2 cellular contexts compared by ENCODE assay signal in genomic region chr1:47993356-47993755, GRCh38.
A peak's percentile ranks its signal among the peaks of the same experiment; 100 is the strongest.
TF ChIP-seq lines count a peak whose summit lies in the region.

No MANE protein-coding gene starts in this region.

TF ChIP-seq in liver, 16 proteins besides CTCF, POLR2A, EP300 and RAD21:
- TF ChIP-seq, protein P1, sequence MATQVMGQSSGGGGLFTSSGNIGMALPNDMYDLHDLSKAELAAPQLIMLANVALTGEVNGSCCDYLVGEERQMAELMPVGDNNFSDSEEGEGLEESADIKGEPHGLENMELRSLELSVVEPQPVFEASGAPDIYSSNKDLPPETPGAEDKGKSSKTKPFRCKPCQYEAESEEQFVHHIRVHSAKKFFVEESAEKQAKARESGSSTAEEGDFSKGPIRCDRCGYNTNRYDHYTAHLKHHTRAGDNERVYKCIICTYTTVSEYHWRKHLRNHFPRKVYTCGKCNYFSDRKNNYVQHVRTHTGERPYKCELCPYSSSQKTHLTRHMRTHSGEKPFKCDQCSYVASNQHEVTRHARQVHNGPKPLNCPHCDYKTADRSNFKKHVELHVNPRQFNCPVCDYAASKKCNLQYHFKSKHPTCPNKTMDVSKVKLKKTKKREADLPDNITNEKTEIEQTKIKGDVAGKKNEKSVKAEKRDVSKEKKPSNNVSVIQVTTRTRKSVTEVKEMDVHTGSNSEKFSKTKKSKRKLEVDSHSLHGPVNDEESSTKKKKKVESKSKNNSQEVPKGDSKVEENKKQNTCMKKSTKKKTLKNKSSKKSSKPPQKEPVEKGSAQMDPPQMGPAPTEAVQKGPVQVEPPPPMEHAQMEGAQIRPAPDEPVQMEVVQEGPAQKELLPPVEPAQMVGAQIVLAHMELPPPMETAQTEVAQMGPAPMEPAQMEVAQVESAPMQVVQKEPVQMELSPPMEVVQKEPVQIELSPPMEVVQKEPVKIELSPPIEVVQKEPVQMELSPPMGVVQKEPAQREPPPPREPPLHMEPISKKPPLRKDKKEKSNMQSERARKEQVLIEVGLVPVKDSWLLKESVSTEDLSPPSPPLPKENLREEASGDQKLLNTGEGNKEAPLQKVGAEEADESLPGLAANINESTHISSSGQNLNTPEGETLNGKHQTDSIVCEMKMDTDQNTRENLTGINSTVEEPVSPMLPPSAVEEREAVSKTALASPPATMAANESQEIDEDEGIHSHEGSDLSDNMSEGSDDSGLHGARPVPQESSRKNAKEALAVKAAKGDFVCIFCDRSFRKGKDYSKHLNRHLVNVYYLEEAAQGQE (IDR thresholded peaks at IDR 0.05): no peak
- TF ChIP-seq MAX (IDR thresholded peaks at IDR 0.05): no peak
- no peak for TF ChIP-seq GABPA (IDR thresholded peaks at IDR 0.05 in 1 of 2, conservative IDR thresholded peaks at IDR 0.05 in 1 of 2)
- peak in 1 of 2 donors; percentile 16 for TF ChIP-seq RXRA (IDR thresholded peaks at IDR 0.05)
- TF ChIP-seq HNF4A (conservative IDR thresholded peaks at IDR 0.05): peak; percentile 27 to 29
TF ChIP-seq in liver: peak in this region for 2.

TF ChIP-seq in HepG2, 621 proteins besides CTCF, POLR2A, EP300 and RAD21:
- TF ChIP-seq CEBPB (IDR thresholded peaks at IDR 0.05; ENCODE audit: borderline replicate concordance, low read depth, low read length) (no peak), RARG (CRISPR knock-in tag; IDR thresholded peaks at IDR 0.05; ENCODE audit: low read depth) (no peak), GZF1 (CRISPR knock-in tag; IDR thresholded peaks at IDR 0.05) (no peak), ATM (IDR thresholded peaks at IDR 0.05; ENCODE audit: borderline replicate concordance) (no peak), SYNCRIP (IDR thresholded peaks at IDR 0.05; ENCODE audit: insufficient read depth, low read depth, low read length) (no peak)
- TF ChIP-seq, protein P2, sequence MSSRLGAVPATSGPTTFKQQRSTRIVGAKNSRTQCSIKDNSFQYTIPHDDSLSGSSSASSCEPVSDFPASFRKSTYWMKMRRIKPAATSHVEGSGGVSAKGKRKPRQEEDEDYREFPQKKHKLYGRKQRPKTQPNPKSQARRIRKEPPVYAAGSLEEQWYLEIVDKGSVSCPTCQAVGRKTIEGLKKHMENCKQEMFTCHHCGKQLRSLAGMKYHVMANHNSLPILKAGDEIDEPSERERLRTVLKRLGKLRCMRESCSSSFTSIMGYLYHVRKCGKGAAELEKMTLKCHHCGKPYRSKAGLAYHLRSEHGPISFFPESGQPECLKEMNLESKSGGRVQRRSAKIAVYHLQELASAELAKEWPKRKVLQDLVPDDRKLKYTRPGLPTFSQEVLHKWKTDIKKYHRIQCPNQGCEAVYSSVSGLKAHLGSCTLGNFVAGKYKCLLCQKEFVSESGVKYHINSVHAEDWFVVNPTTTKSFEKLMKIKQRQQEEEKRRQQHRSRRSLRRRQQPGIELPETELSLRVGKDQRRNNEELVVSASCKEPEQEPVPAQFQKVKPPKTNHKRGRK (CRISPR knock-in tag; IDR thresholded peaks at IDR 0.05): no peak
- TF ChIP-seq, protein P3, sequence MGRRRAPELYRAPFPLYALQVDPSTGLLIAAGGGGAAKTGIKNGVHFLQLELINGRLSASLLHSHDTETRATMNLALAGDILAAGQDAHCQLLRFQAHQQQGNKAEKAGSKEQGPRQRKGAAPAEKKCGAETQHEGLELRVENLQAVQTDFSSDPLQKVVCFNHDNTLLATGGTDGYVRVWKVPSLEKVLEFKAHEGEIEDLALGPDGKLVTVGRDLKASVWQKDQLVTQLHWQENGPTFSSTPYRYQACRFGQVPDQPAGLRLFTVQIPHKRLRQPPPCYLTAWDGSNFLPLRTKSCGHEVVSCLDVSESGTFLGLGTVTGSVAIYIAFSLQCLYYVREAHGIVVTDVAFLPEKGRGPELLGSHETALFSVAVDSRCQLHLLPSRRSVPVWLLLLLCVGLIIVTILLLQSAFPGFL (CRISPR knock-in tag; IDR thresholded peaks at IDR 0.05): no peak
TF ChIP-seq in HepG2: peak in this region for 0.
